ENCODE assay signal across 2 cellular contexts in genomic region chr15:26243382-26243781, GRCh38.
TF ChIP-seq lines count a peak whose summit lies in the region.

No MANE protein-coding gene starts in this region.

TF ChIP-seq in GM23338, 12 proteins besides CTCF, POLR2A, EP300 and RAD21:
- TF ChIP-seq NANOG (IDR thresholded peaks at IDR 0.05; ENCODE audit: borderline replicate concordance) (no peak), REST (IDR thresholded peaks at IDR 0.05; ENCODE audit: unreplicated experiment) (no peak), ZNF331 (CRISPR knock-in tag; IDR thresholded peaks at IDR 0.05; ENCODE audit: low read depth) (no peak), CREB1 (CRISPR knock-in tag; IDR thresholded peaks at IDR 0.05; ENCODE audit: low read depth) (no peak), EZH2phosphoT487 (IDR thresholded peaks at IDR 0.05; ENCODE audit: unreplicated experiment) (no peak), POLR2AphosphoS5 (IDR thresholded peaks at IDR 0.05; ENCODE audit: low read depth) (peak; percentile 42), ETS1 (IDR thresholded peaks at IDR 0.05) (no peak), EZH2 (IDR thresholded peaks at IDR 0.05; ENCODE audit: low read depth, unreplicated experiment) (no peak), JUNB (IDR thresholded peaks at IDR 0.05; ENCODE audit: unreplicated experiment) (no peak), STAT1 (IDR thresholded peaks at IDR 0.05; ENCODE audit: unreplicated experiment) (no peak), ZNF114 (CRISPR knock-in tag; IDR thresholded peaks at IDR 0.05) (no peak)
- TF ChIP-seq, protein P1, sequence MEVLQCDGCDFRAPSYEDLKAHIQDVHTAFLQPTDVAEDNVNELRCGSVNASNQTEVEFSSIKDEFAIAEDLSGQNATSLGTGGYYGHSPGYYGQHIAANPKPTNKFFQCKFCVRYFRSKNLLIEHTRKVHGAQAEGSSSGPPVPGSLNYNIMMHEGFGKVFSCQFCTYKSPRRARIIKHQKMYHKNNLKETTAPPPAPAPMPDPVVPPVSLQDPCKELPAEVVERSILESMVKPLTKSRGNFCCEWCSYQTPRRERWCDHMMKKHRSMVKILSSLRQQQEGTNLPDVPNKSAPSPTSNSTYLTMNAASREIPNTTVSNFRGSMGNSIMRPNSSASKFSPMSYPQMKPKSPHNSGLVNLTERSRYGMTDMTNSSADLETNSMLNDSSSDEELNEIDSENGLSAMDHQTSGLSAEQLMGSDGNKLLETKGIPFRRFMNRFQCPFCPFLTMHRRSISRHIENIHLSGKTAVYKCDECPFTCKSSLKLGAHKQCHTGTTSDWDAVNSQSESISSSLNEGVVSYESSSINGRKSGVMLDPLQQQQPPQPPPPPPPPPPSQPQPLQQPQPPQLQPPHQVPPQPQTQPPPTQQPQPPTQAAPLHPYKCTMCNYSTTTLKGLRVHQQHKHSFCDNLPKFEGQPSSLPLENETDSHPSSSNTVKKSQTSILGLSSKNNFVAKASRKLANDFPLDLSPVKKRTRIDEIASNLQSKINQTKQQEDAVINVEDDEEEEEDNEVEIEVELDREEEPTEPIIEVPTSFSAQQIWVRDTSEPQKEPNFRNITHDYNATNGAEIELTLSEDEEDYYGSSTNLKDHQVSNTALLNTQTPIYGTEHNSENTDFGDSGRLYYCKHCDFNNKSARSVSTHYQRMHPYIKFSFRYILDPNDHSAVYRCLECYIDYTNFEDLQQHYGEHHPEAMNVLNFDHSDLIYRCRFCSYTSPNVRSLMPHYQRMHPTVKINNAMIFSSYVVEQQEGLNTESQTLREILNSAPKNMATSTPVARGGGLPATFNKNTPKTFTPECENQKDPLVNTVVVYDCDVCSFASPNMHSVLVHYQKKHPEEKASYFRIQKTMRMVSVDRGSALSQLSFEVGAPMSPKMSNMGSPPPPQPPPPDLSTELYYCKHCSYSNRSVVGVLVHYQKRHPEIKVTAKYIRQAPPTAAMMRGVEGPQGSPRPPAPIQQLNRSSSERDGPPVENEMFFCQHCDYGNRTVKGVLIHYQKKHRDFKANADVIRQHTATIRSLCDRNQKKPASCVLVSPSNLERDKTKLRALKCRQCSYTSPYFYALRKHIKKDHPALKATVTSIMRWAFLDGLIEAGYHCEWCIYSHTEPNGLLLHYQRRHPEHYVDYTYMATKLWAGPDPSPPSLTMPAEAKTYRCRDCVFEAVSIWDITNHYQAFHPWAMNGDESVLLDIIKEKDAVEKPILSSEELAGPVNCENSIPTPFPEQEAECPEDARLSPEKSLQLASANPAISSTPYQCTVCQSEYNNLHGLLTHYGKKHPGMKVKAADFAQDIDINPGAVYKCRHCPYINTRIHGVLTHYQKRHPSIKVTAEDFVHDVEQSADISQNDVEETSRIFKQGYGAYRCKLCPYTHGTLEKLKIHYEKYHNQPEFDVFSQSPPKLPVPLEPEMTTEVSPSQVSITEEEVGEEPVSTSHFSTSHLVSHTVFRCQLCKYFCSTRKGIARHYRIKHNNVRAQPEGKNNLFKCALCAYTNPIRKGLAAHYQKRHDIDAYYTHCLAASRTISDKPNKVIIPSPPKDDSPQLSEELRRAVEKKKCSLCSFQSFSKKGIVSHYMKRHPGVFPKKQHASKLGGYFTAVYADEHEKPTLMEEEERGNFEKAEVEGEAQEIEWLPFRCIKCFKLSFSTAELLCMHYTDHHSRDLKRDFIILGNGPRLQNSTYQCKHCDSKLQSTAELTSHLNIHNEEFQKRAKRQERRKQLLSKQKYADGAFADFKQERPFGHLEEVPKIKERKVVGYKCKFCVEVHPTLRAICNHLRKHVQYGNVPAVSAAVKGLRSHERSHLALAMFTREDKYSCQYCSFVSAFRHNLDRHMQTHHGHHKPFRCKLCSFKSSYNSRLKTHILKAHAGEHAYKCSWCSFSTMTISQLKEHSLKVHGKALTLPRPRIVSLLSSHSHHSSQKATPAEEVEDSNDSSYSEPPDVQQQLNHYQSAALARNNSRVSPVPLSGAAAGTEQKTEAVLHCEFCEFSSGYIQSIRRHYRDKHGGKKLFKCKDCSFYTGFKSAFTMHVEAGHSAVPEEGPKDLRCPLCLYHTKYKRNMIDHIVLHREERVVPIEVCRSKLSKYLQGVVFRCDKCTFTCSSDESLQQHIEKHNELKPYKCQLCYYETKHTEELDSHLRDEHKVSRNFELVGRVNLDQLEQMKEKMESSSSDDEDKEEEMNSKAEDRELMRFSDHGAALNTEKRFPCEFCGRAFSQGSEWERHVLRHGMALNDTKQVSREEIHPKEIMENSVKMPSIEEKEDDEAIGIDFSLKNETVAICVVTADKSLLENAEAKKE (CRISPR knock-in tag; IDR thresholded peaks at IDR 0.05) = peak; percentile 57; the same call in 1 of the 2 replicates

TF ChIP-seq in H1, 55 proteins besides CTCF, POLR2A, EP300 and RAD21:
- TF ChIP-seq TAF1 (IDR thresholded peaks at IDR 0.05; ENCODE audit: low read depth, low read length) (no peak), NANOG (IDR thresholded peaks at IDR 0.05; ENCODE audit: insufficient read depth, low read depth, low read length, poor library complexity, severe bottlenecking) (no peak), TAF7 (optimal IDR thresholded peaks at IDR 0.05; ENCODE audit: borderline replicate concordance, low read depth, low read length) (peak; percentile 37), POLR2AphosphoS5 (IDR thresholded peaks at IDR 0.05; ENCODE audit: low read depth, low read length) (0 out of 2 replicates have a peak, but pooled peaks have one; percentile 41), TBP (IDR thresholded peaks at IDR 0.05; ENCODE audit: low read depth, low read length) (peak; percentile 28; the same call in 1 of the 2 replicates)
